In the genomic region with DNA sequence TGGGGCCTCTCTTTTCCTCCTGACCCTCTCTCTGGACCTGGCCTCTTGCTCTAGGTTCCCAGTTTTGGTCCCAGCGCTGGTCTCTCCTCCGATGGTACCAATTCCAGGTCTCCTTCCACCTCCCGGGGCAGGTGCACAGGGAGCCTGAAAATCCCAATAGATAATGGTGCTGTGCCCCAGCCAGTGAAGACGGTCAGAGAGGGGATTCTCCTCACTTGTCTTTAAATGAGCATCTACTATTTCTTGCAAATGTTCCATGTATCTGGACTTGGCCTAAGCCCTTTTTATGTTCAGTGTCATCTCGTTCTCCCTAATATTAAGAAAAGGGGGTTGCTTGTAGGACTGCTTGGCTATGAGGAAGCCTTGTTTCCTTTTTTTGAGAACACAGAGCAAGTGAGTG, we compare ENCODE assay signal across 17 cellular contexts. TPM values are rescaled to one million over a fixed set of nuclear protein-coding genes. Genes with fewer than 3 reads are reported as not detected.
A peak's percentile ranks its signal among the peaks of the same experiment; 100 is the strongest.
DNase-seq lines count a peak whose midpoint lies in the region; ATAC-seq and TF ChIP-seq lines count a peak whose summit lies in the region.
"Had no signal": no experiment of that assay in that cellular context is flagged by ENCODE, and none has a peak within 500 bp of the region (broad histone marks: within the 10 kb centered on the region; RNA-seq: fewer than 3 reads in every experiment).

No MANE protein-coding gene starts in this region.

- no peaks in the 10 kb centered on the region for H3K27me3 ChIP-seq in neutrophil
- no peaks in the 10 kb centered on the region for H3K27me3 ChIP-seq in upper lobe of left lung
- H3K27me3 ChIP-seq: BLaER1 treated with 17β-estradiol and CSF1 and Interleukin-3, amounts not matched to agents 10 nM and 100 nM had no signal

- no peaks in the 10 kb centered on the region for H3K9me3 ChIP-seq in neutrophil
- no peaks in the 10 kb centered on the region for H3K9me3 ChIP-seq in upper lobe of left lung
- H3K9me3 ChIP-seq: BLaER1 treated with 17β-estradiol and CSF1 and Interleukin-3, amounts not matched to agents 10 nM and 100 nM; Caco-2 had no signal

- TF ChIP-seq POLR2A in upper lobe of left lung (IDR thresholded peaks at IDR 0.05): no peak

- H3K4me1 Mint-ChIP-seq in natural killer cell treated with Interleukin-12 subunit alpha and Interleukin-12 subunit beta and Interleukin-15 and Interleukin-18, amount 100 ng/mL, for 72 hours (ENCODE audit: low read depth in 2 of 2): peaks cover 18 to 38% of the 10 kb centered on the region in 2 donors
- H3K4me1 Mint-ChIP-seq in natural killer cell: peaks cover 0 to 7% of the 10 kb centered on the region in 2 donors
- peaks cover 77% of the 10 kb centered on the region for H3K4me1 Mint-ChIP-seq in dendritic cell treated with granulocyte-macrophage colony-stimulating factor and Interleukin-4, amounts not matched to agents 40 ng/mL and 50 ng/mL, for 4 days (ENCODE audit: low read depth)
- H3K4me1 Mint-ChIP-seq in HFFc6 (ENCODE audit: low read depth): no peaks in the 10 kb centered on the region

- peak overlapping the region in 1 of 2 donors; percentile 89 for H3K27ac Mint-ChIP-seq in natural killer cell treated with Interleukin-12 subunit alpha and Interleukin-12 subunit beta and Interleukin-15 and Interleukin-18, amount 100 ng/mL, for 72 hours
- H3K27ac Mint-ChIP-seq in natural killer cell: no peak overlapping the region
- H3K27ac Mint-ChIP-seq in dendritic cell treated with granulocyte-macrophage colony-stimulating factor and Interleukin-4, amounts not matched to agents 40 ng/mL and 50 ng/mL, for 4 days: peak overlapping the region; percentile 87
- H3K27ac Mint-ChIP-seq in HFFc6: no peak overlapping the region
- H3K27ac Mint-ChIP-seq: B cell; CD4-positive, alpha-beta T cell had no signal

- peaks cover 74% of the 10 kb centered on the region for H3K36me3 ChIP-seq in neutrophil
- H3K36me3 ChIP-seq in upper lobe of left lung: no peaks in the 10 kb centered on the region
- H3K36me3 ChIP-seq: BLaER1 treated with 17β-estradiol and CSF1 and Interleukin-3, amounts not matched to agents 10 nM and 100 nM had no signal

- H3K9me3 Mint-ChIP-seq in natural killer cell treated with Interleukin-12 subunit alpha and Interleukin-12 subunit beta and Interleukin-15 and Interleukin-18, amount 100 ng/mL, for 72 hours: no peaks in the 10 kb centered on the region
- H3K9me3 Mint-ChIP-seq in natural killer cell (no peaks in the 10 kb centered on the region), HFFc6 (no peaks in the 10 kb centered on the region)
- no peaks in the 10 kb centered on the region for H3K9me3 Mint-ChIP-seq in dendritic cell treated with granulocyte-macrophage colony-stimulating factor and Interleukin-4, amounts not matched to agents 40 ng/mL and 50 ng/mL, for 4 days
- H3K9me3 Mint-ChIP-seq: CD4-positive, alpha-beta T cell had no signal

- no peak for ATAC-seq in natural killer cell treated with Interleukin-12 subunit alpha and Interleukin-12 subunit beta and Interleukin-15 and Interleukin-18, amount 100 ng/mL, for 72 hours
- ATAC-seq in natural killer cell: no peak
- no peak for ATAC-seq in upper lobe of left lung (ENCODE audit: low FRiP score in 2 of 2)
- ATAC-seq: K562 had no signal

- intact Hi-C loops in natural killer cell (cut with micrococcal nuclease): no loop called here
- intact Hi-C loops in dendritic cell treated with granulocyte-macrophage colony-stimulating factor and Interleukin-4, amounts not matched to agents 40 ng/mL and 50 ng/mL, for 4 days (cut with micrococcal nuclease): no loop called here

- H3K4me1 ChIP-seq in neutrophil (ENCODE audit: control insufficient read depth in 1 of 2, insufficient read depth in 1 of 2, low read depth in 1 of 2, low read length in 1 of 2) (peaks cover 69% of the 10 kb centered on the region in 2 experiments), upper lobe of left lung (no peaks in the 10 kb centered on the region)

- peaks cover 6 to 10% of the 10 kb centered on the region in 2 donors for H3K27me3 Mint-ChIP-seq in natural killer cell treated with Interleukin-12 subunit alpha and Interleukin-12 subunit beta and Interleukin-15 and Interleukin-18, amount 100 ng/mL, for 72 hours
- H3K27me3 Mint-ChIP-seq in natural killer cell (ENCODE audit: low read depth in 2 of 2): peaks cover 5% of the 10 kb centered on the region in 2 donors
- peaks cover 32% of the 10 kb centered on the region for H3K27me3 Mint-ChIP-seq in dendritic cell treated with granulocyte-macrophage colony-stimulating factor and Interleukin-4, amounts not matched to agents 40 ng/mL and 50 ng/mL, for 4 days
- peaks cover 36% of the 10 kb centered on the region for H3K27me3 Mint-ChIP-seq in HFFc6 (ENCODE audit: insufficient read depth)
- H3K27me3 Mint-ChIP-seq: B cell; CD4-positive, alpha-beta T cell had no signal

- TF ChIP-seq CTCF in natural killer cell (IDR thresholded peaks at IDR 0.05): no peak
- no peak for TF ChIP-seq CTCF in neutrophil (IDR thresholded peaks at IDR 0.05)
- no peak for TF ChIP-seq CTCF in upper lobe of left lung (IDR thresholded peaks at IDR 0.05)
- TF ChIP-seq CTCF in HFFc6 (IDR thresholded peaks at IDR 0.05): no peak

- H3K4me3 ChIP-seq in neutrophil (ENCODE audit: low read depth in 1 of 2, low read length in 1 of 2): peak overlapping the region; percentile 79 to 90
- H3K4me3 ChIP-seq in upper lobe of left lung: no peak overlapping the region
- H3K4me3 ChIP-seq: K562 had no signal

- H3K4me3 Mint-ChIP-seq in natural killer cell treated with Interleukin-12 subunit alpha and Interleukin-12 subunit beta and Interleukin-15 and Interleukin-18, amount 100 ng/mL, for 72 hours: no peak overlapping the region
- H3K4me3 Mint-ChIP-seq in natural killer cell: no peak overlapping the region
- H3K4me3 Mint-ChIP-seq in dendritic cell treated with granulocyte-macrophage colony-stimulating factor and Interleukin-4, amounts not matched to agents 40 ng/mL and 50 ng/mL, for 4 days: peak overlapping the region; percentile 35
- H3K4me3 Mint-ChIP-seq in HFFc6: no peak overlapping the region
- H3K4me3 Mint-ChIP-seq: B cell; CD4-positive, alpha-beta T cell had no signal

- H3K27ac ChIP-seq in neutrophil (peak overlapping the region; percentile 100), upper lobe of left lung (peak overlapping the region in 3 of 4 donors; percentile 8 to 57 (median 35))

- H3K36me3 Mint-ChIP-seq in natural killer cell treated with Interleukin-12 subunit alpha and Interleukin-12 subunit beta and Interleukin-15 and Interleukin-18, amount 100 ng/mL, for 72 hours: no peaks in the 10 kb centered on the region
- H3K36me3 Mint-ChIP-seq in natural killer cell (no peaks in the 10 kb centered on the region), HFFc6 (ENCODE audit: low read depth) (no peaks in the 10 kb centered on the region)
- H3K36me3 Mint-ChIP-seq in dendritic cell treated with granulocyte-macrophage colony-stimulating factor and Interleukin-4, amounts not matched to agents 40 ng/mL and 50 ng/mL, for 4 days (ENCODE audit: low read depth): no peaks in the 10 kb centered on the region

- TF ChIP-seq EP300 in upper lobe of left lung (IDR thresholded peaks at IDR 0.05): no peak

- peak; percentile 54 for DNase-seq in natural killer cell treated with Interleukin-12 subunit alpha and Interleukin-12 subunit beta and Interleukin-15 and Interleukin-18, amount 100 ng/mL, for 72 hours (ENCODE audit: low spot score)
- DNase-seq in natural killer cell (no peak), upper lobe of left lung (no peak), HFFc6 (no peak), islet precursor cell (no peak), NCI-H1092 (lab: John Stamatoyannopoulos, UW) (no peak)
- DNase-seq: Caco-2; CD4-positive, alpha-beta T cell; GOT3; H7; IMR-90 had no signal

- WGBS in upper lobe of left lung, 2 donors: 89 to 94% methylated on average over 5 of the region's 5 CpGs

RNA-seq across cellular contexts. Expression of a gene that starts 0.4 kb away (rescaled TPM):
- total RNA-seq in natural killer cell treated with Interleukin-12 subunit alpha and Interleukin-12 subunit beta and Interleukin-15 and Interleukin-18, amount 100 ng/mL, for 72 hours: 1 to 10 TPM in 1 of 2 donors, not detected in 1; 3.3 TPM
- total RNA-seq in natural killer cell: 10 to 100 TPM in 1 of 3 donors, 1 to 10 TPM in 1, under 1 TPM in 1; 0.66 to 48.1 (median 4.3) TPM
- total RNA-seq in upper lobe of left lung: 10 to 100 TPM in 3 of 6 donors, 1 to 10 TPM in 3; 3.0 to 27.3 (median 8.3) TPM
- total RNA-seq in HFFc6 (2021; fragmentation: NEBNext Ultra II Directional; extraction: Animal tissue kit (Norgen Biotek cat#: 25700)): not detected
- total RNA-seq: A172, B cell, Caco-2, H7, IMR-90, K562 had no signal

RNA-seq across cellular contexts. Expression of a gene that starts 24.3 kb away (rescaled TPM):
- 10 to 100 TPM in 1 of 2 donors, under 1 TPM in 1; 0.64 to 12.4 TPM for total RNA-seq in natural killer cell treated with Interleukin-12 subunit alpha and Interleukin-12 subunit beta and Interleukin-15 and Interleukin-18, amount 100 ng/mL, for 72 hours
- 1 to 10 TPM; 1.7 to 2.3 (median 2.2) TPM for total RNA-seq in natural killer cell
- 1 to 10 TPM in 3 of 6 donors, under 1 TPM in 1, not detected in 2; 0.89 to 5.8 (median 1.5) TPM for total RNA-seq in upper lobe of left lung
- total RNA-seq in HFFc6 (2021; fragmentation: NEBNext Ultra II Directional; extraction: Animal tissue kit (Norgen Biotek cat#: 25700)): 10 to 100 TPM; 14.9 to 44.2 (median 39.4) TPM
- total RNA-seq: CD4-positive, alpha-beta T cell had no signal

RNA-seq across cellular contexts. Expression of a gene that starts 56.2 kb away (rescaled TPM):
- 100 to 1,000 TPM in 1 of 2 donors, 10 to 100 TPM in 1; 78.5 to 103 TPM for total RNA-seq in natural killer cell treated with Interleukin-12 subunit alpha and Interleukin-12 subunit beta and Interleukin-15 and Interleukin-18, amount 100 ng/mL, for 72 hours
- total RNA-seq in natural killer cell: 100 to 1,000 TPM; 144 to 168 (median 155) TPM
- 10 to 100 TPM in 4 of 6 donors, 1 to 10 TPM in 2; 6.1 to 27.0 (median 11.1) TPM for total RNA-seq in upper lobe of left lung
- total RNA-seq in HFFc6 (2021; fragmentation: NEBNext Ultra II Directional; extraction: Animal tissue kit (Norgen Biotek cat#: 25700)): 10 to 100 TPM; 43.9 to 93.9 (median 83.5) TPM

Comparison
In these comparisons a context has a peak if more than half of its experiments do, and no peak if none do; other contexts are left out.
1. H3K4me3 ChIP-seq: peak in neutrophil (2 of 2); none in upper lobe of left lung (0 of 4).